Comparison of ENCODE assay signal across 22 cellular contexts in genomic region chr2:170850251-170850650, GRCh38. TPM values are rescaled to one million over a fixed set of nuclear protein-coding genes. Genes with fewer than 3 reads are reported as not detected.
"Had no signal": no experiment of that assay in that cellular context is flagged by ENCODE, and none has a peak within 500 bp of the region (broad histone marks: within the 10 kb centered on the region; RNA-seq: fewer than 3 reads in every experiment).

No MANE protein-coding gene starts in this region.

- H3K27me3 ChIP-seq: hepatocyte, ovary, right atrium auricular region, right lobe of liver, upper lobe of left lung, vagina had no signal

- H3K9me3 Mint-ChIP-seq: natural killer cell; stimulated activated naive CD8-positive, alpha-beta T cell treated with anti-CD3 and anti-CD28 coated beads, Interleukin-15, Interleukin-2, amounts not matched to agents 100 ng/mL and 50 ng/mL, for 24 hours had no signal

- H3K4me3 ChIP-seq: hepatocyte, left ventricle myocardium inferior, lung, ovary, right atrium auricular region, right lobe of liver, smooth muscle cell, transverse colon, upper lobe of left lung, vagina had no signal

- H3K36me3 Mint-ChIP-seq: mesothelial cell of epicardium; naive B cell; natural killer cell; stimulated activated naive B cell treated with anti-CD40 and anti-IgM and Interleukin-4, amounts not matched to agents 10 μg/mL and 1 μg/mL and 100 μg/mL, for 72 hours had no signal

- H3K27ac Mint-ChIP-seq: mesothelial cell of epicardium; naive B cell; natural killer cell; progenitor cell of endocrine pancreas; stimulated activated naive B cell treated with anti-CD40 and anti-IgM and Interleukin-4, amounts not matched to agents 10 μg/mL and 1 μg/mL and 100 μg/mL, for 72 hours; stimulated activated naive CD8-positive, alpha-beta T cell treated with anti-CD3 and anti-CD28 coated beads, Interleukin-15, Interleukin-2, amounts not matched to agents 100 ng/mL and 50 ng/mL, for 24 hours had no signal

- H3K27ac ChIP-seq: hepatocyte, left ventricle myocardium inferior, ovary, right atrium auricular region, right lobe of liver, transverse colon, upper lobe of left lung, vagina had no signal

- H3K4me3 Mint-ChIP-seq: mesothelial cell of epicardium; natural killer cell; stimulated activated naive B cell treated with anti-CD40 and anti-IgM and Interleukin-4, amounts not matched to agents 10 μg/mL and 1 μg/mL and 100 μg/mL, for 72 hours; stimulated activated naive CD8-positive, alpha-beta T cell treated with anti-CD3 and anti-CD28 coated beads, Interleukin-15, Interleukin-2, amounts not matched to agents 100 ng/mL and 50 ng/mL, for 24 hours had no signal

- H3K4me1 ChIP-seq: left ventricle myocardium inferior, right atrium auricular region, right lobe of liver, transverse colon, upper lobe of left lung, vagina had no signal

- DNase-seq: islet precursor cell; left ventricle myocardium inferior; mesendoderm; naive B cell; natural killer cell; ovary; right lobe of liver; stimulated activated CD4-positive, alpha-beta T cell treated with anti-CD3 and anti-CD28 coated beads, Interleukin-2, amount 100 ng/mL, for 24 hours; stimulated activated CD4-positive, alpha-beta T cell treated with anti-CD3 and anti-CD28 coated beads, Interleukin-4, amount 100 ng/mL, for 1 hour; stimulated activated naive B cell treated with anti-CD40 and anti-IgM and Interleukin-4, amounts not matched to agents 10 μg/mL and 1 μg/mL and 100 μg/mL, for 72 hours; substantia nigra; transverse colon; upper lobe of left lung had no signal

- H3K4me1 Mint-ChIP-seq: mesothelial cell of epicardium; naive B cell; natural killer cell; stimulated activated naive B cell treated with anti-CD40 and anti-IgM and Interleukin-4, amounts not matched to agents 10 μg/mL and 1 μg/mL and 100 μg/mL, for 72 hours had no signal

- H3K36me3 ChIP-seq: left ventricle myocardium inferior, ovary, right atrium auricular region, right lobe of liver, transverse colon, upper lobe of left lung, vagina had no signal

- H3K9me3 ChIP-seq: left ventricle myocardium inferior, ovary, right atrium auricular region, right lobe of liver, transverse colon, upper lobe of left lung, vagina had no signal

- H3K27me3 Mint-ChIP-seq: progenitor cell of endocrine pancreas had no signal

- ATAC-seq: natural killer cell; right lobe of liver; stimulated activated naive B cell treated with anti-CD40 and anti-IgM and Interleukin-4, amounts not matched to agents 10 μg/mL and 1 μg/mL and 100 μg/mL, for 72 hours had no signal

RNA-seq across cellular contexts. Expression of gene GAD1, which starts 33.6 kb away (rescaled TPM):
- total RNA-seq: left ventricle myocardium inferior, mononuclear cell, natural killer cell, right atrium auricular region, right lobe of liver, transverse colon, vagina had no signal
